In the genomic region with DNA sequence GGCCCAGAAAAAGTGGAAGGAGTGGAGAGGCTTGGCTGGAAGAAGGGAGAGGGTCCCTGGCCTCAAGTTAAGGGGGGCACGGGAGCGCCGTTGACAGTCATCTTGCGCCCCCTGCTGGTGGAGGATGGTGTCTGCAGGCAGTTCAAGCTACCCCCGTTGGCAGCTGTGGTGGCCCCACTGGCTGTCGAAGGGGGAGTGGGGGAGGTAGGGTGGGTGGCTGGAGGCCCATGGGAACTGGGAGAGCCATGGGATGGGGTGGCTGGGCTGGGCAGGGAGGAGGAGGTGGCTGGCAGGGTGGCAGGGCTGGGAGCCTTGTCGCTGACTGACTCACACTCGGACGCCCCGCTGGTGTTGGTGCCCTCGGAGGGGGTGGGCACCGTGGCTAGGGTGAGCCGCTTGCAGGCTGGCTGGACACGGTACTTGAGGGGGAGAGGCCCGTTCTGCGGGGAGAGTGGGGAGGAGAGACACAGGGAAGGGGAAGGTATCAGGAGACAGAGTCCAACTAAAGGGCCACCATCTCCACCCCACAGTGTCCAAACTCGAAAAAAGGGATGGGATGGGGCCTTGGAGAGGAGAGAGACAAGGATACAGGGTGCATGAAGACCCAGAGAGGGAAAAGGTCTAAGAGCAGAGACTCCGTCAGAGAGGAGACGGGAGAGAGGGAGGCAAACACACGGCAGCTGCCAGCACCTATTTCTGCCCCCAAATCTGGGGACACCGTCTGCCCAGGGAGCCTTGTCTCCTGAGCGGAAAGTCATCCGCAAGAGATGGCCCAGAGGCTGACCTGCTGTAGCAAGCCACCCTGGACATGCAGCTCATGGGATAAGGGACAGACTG, we compare ENCODE assay signal across 8 cellular contexts. TPM values are rescaled to one million over a fixed set of nuclear protein-coding genes. Genes with fewer than 3 reads are reported as not detected.
DNase-seq lines count a peak whose midpoint lies in the region; ATAC-seq and TF ChIP-seq lines count a peak whose summit lies in the region.

No MANE protein-coding gene starts in this region.

- no peaks in the 10 kb centered on the region; the same call in 1 of the 2 replicates for H3K27me3 Mint-ChIP-seq in WTC11 (ENCODE audit: low read depth)

- H3K9me3 Mint-ChIP-seq in WTC11: no peaks in the 10 kb centered on the region

- no peaks in the 10 kb centered on the region for H3K9me3 ChIP-seq in breast epithelium
- H3K9me3 ChIP-seq in left lung: no peaks in the 10 kb centered on the region

- H3K4me1 ChIP-seq in breast epithelium (peaks cover 2 to 19% of the 10 kb centered on the region in 2 donors), left lung (peaks cover 18 to 28% of the 10 kb centered on the region in 2 donors)

- TF ChIP-seq POLR2A in breast epithelium (IDR thresholded peaks at IDR 0.05): no peak

- TF ChIP-seq CTCF in WTC11 (IDR thresholded peaks at IDR 0.05) (peak; percentile 94), breast epithelium (IDR thresholded peaks at IDR 0.05) (peak; percentile 90 to 96 (median 94)), left lung (IDR thresholded peaks at IDR 0.05) (peak; percentile 85 to 87)

- no peak for TF ChIP-seq EP300 in Ishikawa (IDR thresholded peaks at IDR 0.05; ENCODE audit: borderline replicate concordance)

- DNase-seq in COLO829 (ENCODE audit: low spot score) (peak; percentile 51), WTC11 (ENCODE audit: low spot score) (peak; percentile 85), breast epithelium (ENCODE audit: low spot score in 2 of 2) (no peak), left lung (peak; percentile 53 to 88)
- peak; percentile 64 for DNase-seq in stimulated activated CD8-positive, alpha-beta memory T cell treated with anti-CD3 and anti-CD28 coated beads, Interleukin-12 subunit alpha, Interleukin-12 subunit beta, amount 100 ng/mL, for 4 hours (ENCODE audit: low read depth)

- H3K27me3 ChIP-seq in breast epithelium (no peaks in the 10 kb centered on the region), left lung (no peaks in the 10 kb centered on the region)

- H3K36me3 ChIP-seq in breast epithelium (no peaks in the 10 kb centered on the region), left lung (peaks cover 0 to 54% of the 10 kb centered on the region in 2 donors)

- H3K27ac ChIP-seq in breast epithelium: peak overlapping the region; percentile 48 to 58
- H3K27ac ChIP-seq in left lung: no peak overlapping the region

- H3K4me1 Mint-ChIP-seq in WTC11: peaks cover 26% of the 10 kb centered on the region

- peaks cover 27% of the 10 kb centered on the region for H3K36me3 Mint-ChIP-seq in WTC11

- POLR2A ChIA-PET in WTC11 (lab: Charles Lee): interaction anchor here (0.6 to 1.5 kb wide), 3 partner anchors 25 to 183 kb away, joined by 3 to 5 read pairs (median 3); a partner anchor contains a TSS

- H3K4me3 ChIP-seq in breast epithelium (no peak overlapping the region), left lung (no peak overlapping the region)

- peak; percentile 82 for TF ChIP-seq RAD21 in Ishikawa (IDR thresholded peaks at IDR 0.05; ENCODE audit: low read depth)

- peak overlapping the region; percentile 82; the same call in 1 of the 2 replicates for H3K27ac Mint-ChIP-seq in WTC11

- CTCF ChIA-PET in WTC11 (lab: Charles Lee): interaction anchor here (0.5 to 4.0 kb wide), 51 partner anchors 9 to 471 kb away, joined by 3 to 60 read pairs (median 4); a partner anchor contains a TSS

- H3K4me3 Mint-ChIP-seq in WTC11: no peak overlapping the region

- intact Hi-C loops in breast epithelium (cut with DNase I; ENCODE audit: low total_unique reads): loop anchor here (5.0 kb wide), 1 partner anchor 58 kb away; no protein-coding TSS in a partner anchor
- intact Hi-C loops in left lung (cut with DNase I): loop anchor here in 1 of 2 donors (5.0 kb wide), 1 partner anchor 58 kb away; no protein-coding TSS in a partner anchor

- peak; percentile 34 for ATAC-seq in WTC11
- ATAC-seq in left lung: peak; percentile 15
- no peak for ATAC-seq in GM21528 (IDR thresholded peaks at IDR 0.05; ENCODE audit: low FRiP score, unreplicated experiment)
- ATAC-seq in HG03354 (IDR thresholded peaks at IDR 0.05; ENCODE audit: poor library complexity, severe bottlenecking, unreplicated experiment): no peak

TF ChIP-seq in Ishikawa, 13 proteins besides CTCF, POLR2A, EP300 and RAD21:
- peak; percentile 93 for TF ChIP-seq ZBTB7A (IDR thresholded peaks at IDR 0.05; ENCODE audit: low read depth)
- no peak for TF ChIP-seq FOXM1 (IDR thresholded peaks at IDR 0.05; ENCODE audit: borderline replicate concordance, low read depth)
- TF ChIP-seq EGR1 (IDR thresholded peaks at IDR 0.05): no peak

TF ChIP-seq in WTC11, 78 proteins besides CTCF, POLR2A, EP300 and RAD21:
- TF ChIP-seq ZNF317 (CRISPR knock-in tag; IDR thresholded peaks at IDR 0.05; ENCODE audit: borderline replicate concordance, low read depth) (no peak), ESRRA (CRISPR knock-in tag; IDR thresholded peaks at IDR 0.05; ENCODE audit: borderline replicate concordance) (no peak), JAZF1 (CRISPR knock-in tag; IDR thresholded peaks at IDR 0.05) (no peak), NFATC4 (CRISPR knock-in tag; IDR thresholded peaks at IDR 0.05) (no peak), NFE2L1 (CRISPR knock-in tag; IDR thresholded peaks at IDR 0.05) (no peak), SMAD4 (CRISPR knock-in tag; IDR thresholded peaks at IDR 0.05) (no peak)
- TF ChIP-seq, protein P1, sequence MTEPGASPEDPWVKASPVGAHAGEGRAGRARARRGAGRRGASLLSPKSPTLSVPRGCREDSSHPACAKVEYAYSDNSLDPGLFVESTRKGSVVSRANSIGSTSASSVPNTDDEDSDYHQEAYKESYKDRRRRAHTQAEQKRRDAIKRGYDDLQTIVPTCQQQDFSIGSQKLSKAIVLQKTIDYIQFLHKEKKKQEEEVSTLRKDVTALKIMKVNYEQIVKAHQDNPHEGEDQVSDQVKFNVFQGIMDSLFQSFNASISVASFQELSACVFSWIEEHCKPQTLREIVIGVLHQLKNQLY (CRISPR knock-in tag; IDR thresholded peaks at IDR 0.05): no peak

RNA-seq across cellular contexts. Expression of a gene that starts 5.2 kb away (rescaled TPM):
- 12.1 to 15.7 TPM (median 15.6 TPM) in 3 replicates for total RNA-seq in WTC11 (2021)
- 10 to 100 TPM in 2 of 3 donors, 1 to 10 TPM in 1; 8.9 to 15.0 (median 12.5) TPM for total RNA-seq in breast epithelium
- total RNA-seq in left lung: 10 to 100 TPM; 32.9 to 49.2 TPM

RNA-seq across cellular contexts. Expression of a gene that starts 12.8 kb away (rescaled TPM):
- 102 to 111 TPM (median 104 TPM) in 3 replicates for total RNA-seq in WTC11 (2021)
- total RNA-seq in breast epithelium: 1 to 10 TPM; 6.4 to 9.5 (median 9.3) TPM
- 10 to 100 TPM; 40.0 to 49.5 TPM for total RNA-seq in left lung

RNA-seq across cellular contexts. Expression of a gene that starts 17.2 kb away (rescaled TPM):
- total RNA-seq in WTC11 (2021) (266 to 273 TPM (median 266 TPM) in 3 replicates), breast epithelium (100 to 1,000 TPM; 132 to 214 (median 167) TPM), left lung (100 to 1,000 TPM; 123 to 191 TPM)

RNA-seq across cellular contexts. Expression of a gene that starts 30.3 kb away (rescaled TPM):
- 34.4 to 48.0 TPM (median 36.6 TPM) in 3 replicates for total RNA-seq in WTC11 (2021)
- 100 to 1,000 TPM in 1 of 3 donors, 10 to 100 TPM in 2; 41.9 to 101 (median 90.5) TPM for total RNA-seq in breast epithelium
- 100 to 1,000 TPM in 1 of 2 donors, 10 to 100 TPM in 1; 80.0 to 102 TPM for total RNA-seq in left lung

Comparison
In these comparisons a context has a peak if more than half of its experiments do, and no peak if none do; other contexts are left out.
1. DNase-seq: peak in COLO829 (single experiment), WTC11 (single experiment), left lung (2 of 2) and stimulated activated CD8-positive, alpha-beta memory T cell treated with anti-CD3 and anti-CD28 coated beads, Interleukin-12 subunit alpha, Interleukin-12 subunit beta, amount 100 ng/mL, for 4 hours (single experiment); none in breast epithelium (0 of 2).
2. ATAC-seq: peak in WTC11 (single experiment) and left lung (single experiment); none in GM21528 (single experiment) and HG03354 (single experiment).
3. H3K27ac ChIP-seq: peak in breast epithelium (2 of 2); none in left lung (0 of 2).
4. Peak in every context shown above with its lines, with median percentiles within 50 percentile points of each other: CTCF ChIP-seq.